ENCODE assay signal across 1 cellular context in genomic region chr20:24994470-24995368, GRCh38.
TF ChIP-seq lines count a peak whose summit lies in the region.

No MANE protein-coding gene starts in this region.

TF ChIP-seq in HepG2, 621 proteins besides CTCF, POLR2A, EP300 and RAD21 (continued from another document and continues in another):
- TF ChIP-seq HMGXB4 (CRISPR knock-in tag; IDR thresholded peaks at IDR 0.05; ENCODE audit: borderline replicate concordance in 1 of 2, low read depth in 1 of 2) = peak; percentile 61 to 70; a peak in 3 of 4 replicates
- no peak for TF ChIP-seq E2F2 (CRISPR knock-in tag; IDR thresholded peaks at IDR 0.05; ENCODE audit: borderline replicate concordance)
- no peak for TF ChIP-seq THAP8 (CRISPR knock-in tag; IDR thresholded peaks at IDR 0.05; ENCODE audit: borderline replicate concordance)
- no peak for TF ChIP-seq SMAD9 (CRISPR knock-in tag; IDR thresholded peaks at IDR 0.05)
- no peak for TF ChIP-seq ZSCAN21 (CRISPR knock-in tag; IDR thresholded peaks at IDR 0.05; ENCODE audit: borderline replicate concordance)
- TF ChIP-seq SAFB2 (CRISPR knock-in tag; IDR thresholded peaks at IDR 0.05; ENCODE audit: borderline replicate concordance, low read depth) = no peak
- peak; percentile 61; the same call in 1 of the 2 replicates for TF ChIP-seq ZNF704 (CRISPR knock-in tag; IDR thresholded peaks at IDR 0.05; ENCODE audit: borderline replicate concordance)
- TF ChIP-seq KDM6A (CRISPR knock-in tag; IDR thresholded peaks at IDR 0.05; ENCODE audit: low read depth) = no peak
- no peak for TF ChIP-seq NR2C2 (CRISPR knock-in tag; IDR thresholded peaks at IDR 0.05; ENCODE audit: borderline replicate concordance)
- no peak for TF ChIP-seq NFIC (IDR thresholded peaks at IDR 0.05; ENCODE audit: low read length)
- no peak for TF ChIP-seq ZNF207 (IDR thresholded peaks at IDR 0.05; ENCODE audit: borderline replicate concordance)
- TF ChIP-seq JARID2 (CRISPR knock-in tag; IDR thresholded peaks at IDR 0.05; ENCODE audit: insufficient replicate concordance) = no peak
- TF ChIP-seq ZNF124 (CRISPR knock-in tag; IDR thresholded peaks at IDR 0.05) = peak; percentile 76; the same call in 1 of the 2 replicates
- TF ChIP-seq EED (CRISPR knock-in tag; IDR thresholded peaks at IDR 0.05) = no peak
- no peak for TF ChIP-seq CSRNP1 (CRISPR knock-in tag; IDR thresholded peaks at IDR 0.05)
- TF ChIP-seq ASH2L (IDR thresholded peaks at IDR 0.05; ENCODE audit: insufficient read length, low read depth, low read length) = no peak
- peak; percentile 26; the same call in 1 of the 2 replicates for TF ChIP-seq GATAD1 (CRISPR knock-in tag; IDR thresholded peaks at IDR 0.05)
- TF ChIP-seq ZNF607 (CRISPR knock-in tag; IDR thresholded peaks at IDR 0.05; ENCODE audit: borderline replicate concordance) = no peak
- TF ChIP-seq ZNF432 (CRISPR knock-in tag; IDR thresholded peaks at IDR 0.05; ENCODE audit: borderline replicate concordance) = no peak
- peak; percentile 62 for TF ChIP-seq KDM2A (CRISPR knock-in tag; IDR thresholded peaks at IDR 0.05; ENCODE audit: borderline replicate concordance, low read depth)
- no peak for TF ChIP-seq ZNF232 (CRISPR knock-in tag; IDR thresholded peaks at IDR 0.05; ENCODE audit: borderline replicate concordance)
- TF ChIP-seq ZNF646 (CRISPR knock-in tag; IDR thresholded peaks at IDR 0.05) = no peak
- TF ChIP-seq HOXA5 (CRISPR knock-in tag; IDR thresholded peaks at IDR 0.05) = peak; percentile 100
- TF ChIP-seq RARA (CRISPR knock-in tag; IDR thresholded peaks at IDR 0.05) = no peak
- TF ChIP-seq ZSCAN12 (CRISPR knock-in tag; IDR thresholded peaks at IDR 0.05) = no peak
- 0 out of 2 replicates have a peak, but pooled peaks have one; percentile 35 for TF ChIP-seq PRMT3 (CRISPR knock-in tag; IDR thresholded peaks at IDR 0.05; ENCODE audit: borderline replicate concordance, low read depth)
- no peak for TF ChIP-seq SIX1 (CRISPR knock-in tag; IDR thresholded peaks at IDR 0.05; ENCODE audit: borderline replicate concordance)
- TF ChIP-seq CREM (IDR thresholded peaks at IDR 0.05) = no peak
- no peak for TF ChIP-seq CREM (CRISPR knock-in tag; IDR thresholded peaks at IDR 0.05)
- TF ChIP-seq ZNF569 (CRISPR knock-in tag; IDR thresholded peaks at IDR 0.05; ENCODE audit: borderline replicate concordance) = no peak
- no peak for TF ChIP-seq JDP2 (CRISPR knock-in tag; IDR thresholded peaks at IDR 0.05; ENCODE audit: borderline replicate concordance)
- TF ChIP-seq ZNF576 (CRISPR knock-in tag; IDR thresholded peaks at IDR 0.05) = no peak
- TF ChIP-seq MXD4 (CRISPR knock-in tag; IDR thresholded peaks at IDR 0.05) = no peak
- no peak for TF ChIP-seq ZNF770 (CRISPR knock-in tag; IDR thresholded peaks at IDR 0.05)
- 0 out of 2 replicates have a peak, but pooled peaks have one; percentile 40 for TF ChIP-seq ZNF12 (CRISPR knock-in tag; IDR thresholded peaks at IDR 0.05)
- no peak; the same call in 1 of the 2 replicates for TF ChIP-seq NR2F2 (IDR thresholded peaks at IDR 0.05; ENCODE audit: borderline replicate concordance, low read depth)
- no peak for TF ChIP-seq ZNF260 (CRISPR knock-in tag; IDR thresholded peaks at IDR 0.05; ENCODE audit: borderline replicate concordance, low read depth)
- no peak for TF ChIP-seq EHMT2 (IDR thresholded peaks at IDR 0.05; ENCODE audit: borderline replicate concordance, low read depth, low read length)
- no peak for TF ChIP-seq HNRNPLL (IDR thresholded peaks at IDR 0.05; ENCODE audit: low read depth, low read length, poor library complexity, severe bottlenecking)
- no peak for TF ChIP-seq SMAD1 (CRISPR knock-in tag; IDR thresholded peaks at IDR 0.05; ENCODE audit: borderline replicate concordance, low read depth)
- TF ChIP-seq KDM5B (CRISPR knock-in tag; IDR thresholded peaks at IDR 0.05; ENCODE audit: borderline replicate concordance) = peak; percentile 58; the same call in 1 of the 2 replicates
- TF ChIP-seq ZNF597 (CRISPR knock-in tag; IDR thresholded peaks at IDR 0.05) = no peak
- no peak for TF ChIP-seq ZNF790 (CRISPR knock-in tag; IDR thresholded peaks at IDR 0.05; ENCODE audit: borderline replicate concordance)
- TF ChIP-seq IRF1 (CRISPR knock-in tag; IDR thresholded peaks at IDR 0.05; ENCODE audit: low read depth) = no peak
- TF ChIP-seq ZNF660 (CRISPR knock-in tag; IDR thresholded peaks at IDR 0.05; ENCODE audit: borderline replicate concordance, low read depth) = no peak
- no peak for TF ChIP-seq MXD3 (CRISPR knock-in tag; IDR thresholded peaks at IDR 0.05)
